Comparison of ENCODE assay signal across 8 cellular contexts in genomic region chr2:240585101-240585500, GRCh38. TPM values are rescaled to one million over a fixed set of nuclear protein-coding genes. Genes with fewer than 3 reads are reported as not detected.
DNase-seq lines count a peak whose midpoint lies in the region; TF ChIP-seq lines count a peak whose summit lies in the region.

No MANE protein-coding gene starts in this region.

- peaks cover 10% of the 10 kb centered on the region; the same call in 1 of the 2 replicates for H4K20me1 ChIP-seq in OCI-LY7 (ENCODE audit: insufficient read depth, low read length)

- H3K36me3 ChIP-seq in H7 (replicated peaks; ENCODE audit: control insufficient read depth, insufficient read depth, low read length) (0 out of 2 replicates have a peak, but pooled peaks cover 2% of the 10 kb centered on the region), OCI-LY7 (ENCODE audit: insufficient read depth, low read length) (peaks cover 41% of the 10 kb centered on the region), rectal smooth muscle tissue (ENCODE audit: control insufficient read depth, insufficient read depth, low read length) (no peaks in the 10 kb centered on the region), thyroid gland (no peaks in the 10 kb centered on the region)

- peaks cover 64% of the 10 kb centered on the region for H3K4me1 ChIP-seq in OCI-LY7 (ENCODE audit: insufficient read depth, low read length, poor library complexity, severe bottlenecking)
- peaks cover 18% of the 10 kb centered on the region for H3K4me1 ChIP-seq in rectal smooth muscle tissue (ENCODE audit: control insufficient read depth, insufficient read depth, low read length)
- peaks cover 29 to 40% of the 10 kb centered on the region in 2 donors for H3K4me1 ChIP-seq in thyroid gland

- no peak for TF ChIP-seq POLR2A in thyroid gland (IDR thresholded peaks at IDR 0.05)

- BruUV-seq in OCI-LY7 (replicated peaks; lab: Mats Ljungman, UMichigan), result no TSS peak

- H3K79me2 ChIP-seq in OCI-LY7 (ENCODE audit: insufficient read depth, low read depth, low read length), result peaks cover 64% of the 10 kb centered on the region

- H3K4me2 ChIP-seq in OCI-LY7 (ENCODE audit: low read length), result peak overlapping the region; percentile 82

- DNase-seq in GM10266 (ENCODE audit: extremely low spot score), result peak; percentile 44
- peak; percentile 23 for DNase-seq in H7
- DNase-seq in OCI-LY7 (ENCODE audit: low spot score), result peak; percentile 97
- DNase-seq in fibroblast of pulmonary artery (ENCODE audit: low read depth), result no peak
- DNase-seq in NCI-H526 treated with DMSO at 0.1 percent for 48 hours (lab: John Stamatoyannopoulos, UW), result no peak
- no peak for DNase-seq in SKM-1 treated with dmso at 0.1 percent for 144 hours (lab: John Stamatoyannopoulos, UW; ENCODE audit: unreplicated experiment)
- DNase-seq in thyroid gland, result no peak

- no peaks in the 10 kb centered on the region for H3K9me2 ChIP-seq in OCI-LY7 (ENCODE audit: insufficient read depth, low read length)

- H3K27ac ChIP-seq in OCI-LY7 (ENCODE audit: low read depth, low read length, poor library complexity, severe bottlenecking) (peak overlapping the region; percentile 98), rectal smooth muscle tissue (ENCODE audit: low read depth, low read length) (no peak overlapping the region), thyroid gland (no peak overlapping the region)

- WGBS in thyroid gland, 2 donors, result 90 to 92% methylated on average over 6 of the region's 6 CpGs

- H2AFZ ChIP-seq in OCI-LY7 (ENCODE audit: low read length), result no peak overlapping the region

- H3K4me3 ChIP-seq in H7 (ENCODE audit: insufficient read depth, low read depth, low read length) (peak overlapping the region; percentile 92), OCI-LY7 (ENCODE audit: low read depth, low read length, poor library complexity, severe bottlenecking) (peak overlapping the region; percentile 96), fibroblast of pulmonary artery (replicated peaks; ENCODE audit: low read depth, low read length) (peak overlapping the region; percentile 99), rectal smooth muscle tissue (ENCODE audit: low read length) (peak overlapping the region; percentile 95), thyroid gland (replicated peaks in 1 of 3) (peak overlapping the region in 1 of 3 donors; percentile 89)

- no peaks in the 10 kb centered on the region for H3K9me3 ChIP-seq in OCI-LY7 (ENCODE audit: low read length)
- H3K9me3 ChIP-seq in thyroid gland, result no peaks in the 10 kb centered on the region

- H3K27me3 ChIP-seq in H7 (ENCODE audit: control insufficient read depth, insufficient read depth, low read length), result no peaks in the 10 kb centered on the region
- H3K27me3 ChIP-seq in rectal smooth muscle tissue (ENCODE audit: control insufficient read depth, insufficient read depth, low read length), result no peaks in the 10 kb centered on the region
- H3K27me3 ChIP-seq in thyroid gland, result no peaks in the 10 kb centered on the region

- no peak for TF ChIP-seq CTCF in GM10266 (IDR thresholded peaks at IDR 0.05; ENCODE audit: control insufficient read depth, insufficient read depth, low read depth, missing control alignments)
- TF ChIP-seq CTCF in OCI-LY7 (conservative IDR thresholded peaks at IDR 0.05; ENCODE audit: low read length), result no peak
- TF ChIP-seq CTCF in fibroblast of pulmonary artery (IDR thresholded peaks at IDR 0.05; ENCODE audit: low read length, missing control alignments), result no peak
- TF ChIP-seq CTCF in thyroid gland (IDR thresholded peaks at IDR 0.05), result no peak

- CTCF ChIA-PET in OCI-LY7 (lab: Charles Lee; ENCODE audit: unreplicated experiment), result interaction anchor here (0.6 to 1.2 kb wide), 3 partner anchors 9 to 19 kb away, joined by 3 to 7 read pairs (median 5); partner anchors contain the start of gene RNPEPL1

- intact Hi-C loops in OCI-LY7 (cut with micrococcal nuclease; ENCODE audit: unreplicated experiment), result loop anchor here (1.0 to 10.0 kb wide), 4 partner anchors 19 to 1183 kb away; partner anchors contain the start of genes HDAC4, HDLBP and SEPTIN2
- intact Hi-C loops in thyroid gland (cut with DNase I), result no loop called here

- no peak overlapping the region for H3K9ac ChIP-seq in rectal smooth muscle tissue (ENCODE audit: low read length)

- POLR2A ChIA-PET in OCI-LY7 (lab: Charles Lee), result interaction anchor here (0.6 to 4.4 kb wide), 7 partner anchors 9 to 948 kb away, joined by 3 to 59 read pairs (median 4); no protein-coding TSS in a partner anchor

RNA-seq across cellular contexts. Expression of gene CAPN10, which starts 1.4 kb away (rescaled TPM):
- 66.5 and 69.0 TPM in 2 replicates for total RNA-seq in H7 (2014; rRNA removed; shearing (Covaris generic))
- 54.1 and 78.1 TPM in 2 replicates for total RNA-seq in OCI-LY7 (2014; rRNA removed; shearing (Covaris generic))
- total RNA-seq in OCI-LY7 (2022) (67.3 and 70.6 TPM in 2 replicates), thyroid gland (10 to 100 TPM; 19.3 to 25.3 (median 21.7) TPM)

RNA-seq across cellular contexts. Expression of gene RNPEPL1, which starts 16.8 kb away (rescaled TPM):
- total RNA-seq in H7 (2014; rRNA removed; shearing (Covaris generic)), result 10.3 and 15.2 TPM in 2 replicates
- 22.7 and 41.9 TPM in 2 replicates for total RNA-seq in OCI-LY7 (2014; rRNA removed; shearing (Covaris generic))
- total RNA-seq in OCI-LY7 (2022) (51.8 and 53.5 TPM in 2 replicates), thyroid gland (10 to 100 TPM; 20.0 to 45.5 (median 37.3) TPM)

RNA-seq across cellular contexts. Expression of gene DUSP28, which starts 24.9 kb away (rescaled TPM):
- total RNA-seq in H7 (2014; rRNA removed; shearing (Covaris generic)), result 2.4 and 2.5 TPM in 2 replicates
- 13.0 and 17.6 TPM in 2 replicates for total RNA-seq in OCI-LY7 (2014; rRNA removed; shearing (Covaris generic))
- total RNA-seq in OCI-LY7 (2022) (15.8 and 16.7 TPM in 2 replicates), thyroid gland (10 to 100 TPM in 1 of 4 donors, 1 to 10 TPM in 3; 6.6 to 12.5 (median 9.2) TPM)

RNA-seq across cellular contexts. Expression of gene ANKMY1, which starts 27.3 kb away (rescaled TPM):
- total RNA-seq in H7 (2014; rRNA removed; shearing (Covaris generic)), result 3.6 and 8.9 TPM in 2 replicates
- 24.7 and 30.6 TPM in 2 replicates for total RNA-seq in OCI-LY7 (2014; rRNA removed; shearing (Covaris generic))
- 65.9 and 69.4 TPM in 2 replicates for total RNA-seq in OCI-LY7 (2022)
- 10 to 100 TPM; 17.4 to 24.7 (median 21.0) TPM for total RNA-seq in thyroid gland

RNA-seq across cellular contexts. Expression of gene GPR35, which starts 40.2 kb away (rescaled TPM):
- 0.07 TPM in 1 of 2 replicates, not detected in the other for total RNA-seq in H7 (2014; rRNA removed; shearing (Covaris generic))
- 0.88 and 2.1 TPM in 2 replicates for total RNA-seq in OCI-LY7 (2014; rRNA removed; shearing (Covaris generic))
- total RNA-seq in OCI-LY7 (2022), result 1.4 and 2.4 TPM in 2 replicates
- total RNA-seq in thyroid gland, result 1 to 10 TPM in 2 of 4 donors, under 1 TPM in 2; 0.29 to 1.7 (median 1.0) TPM

Comparison
In these comparisons a context has a peak if more than half of its experiments do, and no peak if none do; other contexts are left out.
1. DNase-seq: peak in GM10266 (single experiment), H7 (single experiment) and OCI-LY7 (single experiment); none in fibroblast of pulmonary artery (single experiment), NCI-H526 treated with DMSO at 0.1 percent for 48 hours (single experiment), SKM-1 treated with dmso at 0.1 percent for 144 hours (single experiment) and thyroid gland (0 of 2).